In the genomic region with DNA sequence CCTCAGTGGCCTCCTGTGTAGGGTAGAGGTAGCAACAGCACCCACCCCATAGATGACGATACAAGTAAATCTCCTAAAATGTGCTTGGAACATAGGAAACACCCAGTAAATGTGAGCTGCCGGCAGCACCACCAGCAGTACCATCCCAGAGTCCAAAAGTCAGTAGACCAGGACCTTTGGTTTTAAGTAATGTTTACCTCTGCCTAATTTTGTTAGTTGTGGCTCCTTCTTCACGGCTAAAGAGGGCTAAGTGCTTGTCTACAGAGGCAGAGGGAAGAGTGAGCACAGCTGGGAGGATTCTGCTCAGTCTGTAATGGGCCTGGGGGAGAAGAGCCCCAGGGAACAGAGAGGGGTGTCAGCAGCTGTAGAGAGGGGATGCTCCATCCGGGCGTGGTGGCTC, we compare ENCODE assay signal across 22 cellular contexts.
DNase-seq lines count a peak whose midpoint lies in the region; ATAC-seq and TF ChIP-seq lines count a peak whose summit lies in the region.
"Had no signal": no experiment of that assay in that cellular context is flagged by ENCODE, and none has a peak within 500 bp of the region (broad histone marks: within the 10 kb centered on the region; RNA-seq: fewer than 3 reads in every experiment).

No MANE protein-coding gene starts in this region.

- H3K27me3 ChIP-seq in right lobe of liver, result no peaks in the 10 kb centered on the region

- H3K36me3 Mint-ChIP-seq in activated CD8-positive, alpha-beta T cell treated with anti-CD3 and anti-CD28 coated beads, Interleukin-2, amount 10 ng/mL, durations not matched to agents 7 days and 5 days (ENCODE audit: low read depth), result peaks cover 4% of the 10 kb centered on the region
- H3K36me3 Mint-ChIP-seq in activated CD8-positive, alpha-beta T cell treated with anti-CD3 and anti-CD28 coated beads for 36 hours (ENCODE audit: low read depth), result no peaks in the 10 kb centered on the region
- H3K36me3 Mint-ChIP-seq in central memory CD8-positive, alpha-beta T cell (ENCODE audit: insufficient read depth), result peaks cover 7% of the 10 kb centered on the region
- no peaks in the 10 kb centered on the region for H3K36me3 Mint-ChIP-seq in activated CD8-positive, alpha-beta memory T cell treated with anti-CD3 and anti-CD28 coated beads, Interleukin-2, amount 10 ng/mL, durations not matched to agents 7 days and 5 days
- H3K36me3 Mint-ChIP-seq: IgD-negative memory B cell had no signal

- H3K4me3 ChIP-seq in right lobe of liver, result no peak overlapping the region
- H3K4me3 ChIP-seq: A549, HAP-1 had no signal

- no peak for DNase-seq in activated CD8-positive, alpha-beta T cell treated with anti-CD3 and anti-CD28 coated beads, Interleukin-2, amount 10 ng/mL, durations not matched to agents 7 days and 5 days
- DNase-seq in activated CD8-positive, alpha-beta T cell treated with anti-CD3 and anti-CD28 coated beads for 36 hours, result no peak
- DNase-seq in central memory CD8-positive, alpha-beta T cell (ENCODE audit: low spot score in 2 of 2), result no peak
- DNase-seq in right lobe of liver, result peak in 1 of 3 donors; percentile 54
- DNase-seq in NCI-H1436 treated with DMSO at 0.1 percent for 48 hours (lab: John Stamatoyannopoulos, UW), result no peak
- no peak for DNase-seq in activated CD8-positive, alpha-beta memory T cell treated with anti-CD3 and anti-CD28 coated beads, Interleukin-2, amount 10 ng/mL, durations not matched to agents 7 days and 5 days
- no peak for DNase-seq in activated CD8-positive, alpha-beta memory T cell treated with anti-CD3 and anti-CD28 coated beads, Interleukin-2, amount 50 U/mL, for 4 hours
- DNase-seq: Caco-2; CD4-positive, alpha-beta T cell; DMS153; GF-D8; Karpas-422; MM.1S; NCI-H1092 treated with DMSO at 0.1 percent for 48 hours; NCI-H1694; NCI-H510A; NCI-H748 treated with DMSO at 0.1 percent for 48 hours; OCI-M1; SHP77 had no signal

- WGBS in right lobe of liver (ENCODE audit: insufficient coverage, low coverage, low lambda C conversion rate, missing lambda C conversion rate), result 50% methylated on average over 5 of the region's 5 CpGs

- intact Hi-C loops in activated CD8-positive, alpha-beta T cell treated with anti-CD3 and anti-CD28 coated beads for 36 hours (cut with micrococcal nuclease), result no loop called here
- intact Hi-C loops in right lobe of liver (cut with DNase I), result no loop called here

- no peak overlapping the region for H3K27ac Mint-ChIP-seq in activated CD8-positive, alpha-beta T cell treated with anti-CD3 and anti-CD28 coated beads, Interleukin-2, amount 10 ng/mL, durations not matched to agents 7 days and 5 days
- H3K27ac Mint-ChIP-seq in activated CD8-positive, alpha-beta T cell treated with anti-CD3 and anti-CD28 coated beads for 36 hours, result no peak overlapping the region
- H3K27ac Mint-ChIP-seq in central memory CD8-positive, alpha-beta T cell (ENCODE audit: low read depth), result peak overlapping the region; percentile 72
- H3K27ac Mint-ChIP-seq in activated CD8-positive, alpha-beta memory T cell treated with anti-CD3 and anti-CD28 coated beads, Interleukin-2, amount 10 ng/mL, durations not matched to agents 7 days and 5 days, result no peak overlapping the region
- H3K27ac Mint-ChIP-seq: CD4-positive, alpha-beta T cell had no signal

- peaks cover 0 to 19% (median 3%) of the 10 kb centered on the region in 4 donors for H3K4me1 ChIP-seq in right lobe of liver
- H3K4me1 ChIP-seq: A549 had no signal

- no peaks in the 10 kb centered on the region for H3K36me3 ChIP-seq in right lobe of liver
- H3K36me3 ChIP-seq: HAP-1 had no signal

- H3K27ac ChIP-seq in right lobe of liver, result peak overlapping the region in 1 of 3 donors; percentile 43
- H3K27ac ChIP-seq: A549 had no signal

- ATAC-seq in activated CD8-positive, alpha-beta T cell treated with anti-CD3 and anti-CD28 coated beads, Interleukin-2, amount 10 ng/mL, durations not matched to agents 7 days and 5 days, result no peak
- no peak for ATAC-seq in activated CD8-positive, alpha-beta T cell treated with anti-CD3 and anti-CD28 coated beads for 36 hours
- ATAC-seq in central memory CD8-positive, alpha-beta T cell (replicated peaks; ENCODE audit: extremely low read depth, poor library complexity, severe bottlenecking), result no peak
- ATAC-seq in right lobe of liver, result peak; percentile 60 to 80 (median 72)
- ATAC-seq in activated CD8-positive, alpha-beta memory T cell treated with anti-CD3 and anti-CD28 coated beads, Interleukin-2, amount 10 ng/mL, durations not matched to agents 7 days and 5 days, result no peak
- ATAC-seq: A549 had no signal

- TF ChIP-seq POLR2A in right lobe of liver (IDR thresholded peaks at IDR 0.05), result no peak

- H3K9me3 Mint-ChIP-seq in activated CD8-positive, alpha-beta T cell treated with anti-CD3 and anti-CD28 coated beads, Interleukin-2, amount 10 ng/mL, durations not matched to agents 7 days and 5 days (ENCODE audit: insufficient read depth), result peaks cover 5% of the 10 kb centered on the region
- no peaks in the 10 kb centered on the region for H3K9me3 Mint-ChIP-seq in activated CD8-positive, alpha-beta T cell treated with anti-CD3 and anti-CD28 coated beads for 36 hours
- H3K9me3 Mint-ChIP-seq in central memory CD8-positive, alpha-beta T cell, result no peaks in the 10 kb centered on the region
- H3K9me3 Mint-ChIP-seq in activated CD8-positive, alpha-beta memory T cell treated with anti-CD3 and anti-CD28 coated beads, Interleukin-2, amount 10 ng/mL, durations not matched to agents 7 days and 5 days (ENCODE audit: low read depth), result no peaks in the 10 kb centered on the region
- H3K9me3 Mint-ChIP-seq: CD4-positive, alpha-beta T cell; IgD-negative memory B cell had no signal

- CTCF ChIA-PET in activated CD8-positive, alpha-beta T cell treated with anti-CD3 and anti-CD28 coated beads, Interleukin-2, amount 10 ng/mL, durations not matched to agents 7 days and 5 days (lab: Charles Lee), result interaction anchor here (0.8 to 9.9 kb wide), 5 partner anchors 10 to 106 kb away, joined by 3 to 66 read pairs (median 7); partner anchors contain the start of gene PLXDC1
- CTCF ChIA-PET in activated CD8-positive, alpha-beta T cell treated with anti-CD3 and anti-CD28 coated beads for 36 hours (lab: Charles Lee), result interaction anchor here (1.0 to 4.0 kb wide), 3 partner anchors 76 to 181 kb away, joined by 3 to 17 read pairs (median 15); no protein-coding TSS in a partner anchor
- CTCF ChIA-PET in activated CD8-positive, alpha-beta memory T cell treated with anti-CD3 and anti-CD28 coated beads, Interleukin-2, amount 10 ng/mL, durations not matched to agents 7 days and 5 days (lab: Charles Lee), result interaction anchor here (1.2 to 2.9 kb wide), 4 partner anchors 76 to 159 kb away, joined by 3 to 14 read pairs (median 6); no protein-coding TSS in a partner anchor

- TF ChIP-seq CTCF in activated CD8-positive, alpha-beta T cell treated with anti-CD3 and anti-CD28 coated beads for 36 hours (IDR thresholded peaks at IDR 0.05), result no peak
- no peak for TF ChIP-seq CTCF in right lobe of liver (IDR thresholded peaks at IDR 0.05)

- H3K4me1 Mint-ChIP-seq in activated CD8-positive, alpha-beta T cell treated with anti-CD3 and anti-CD28 coated beads, Interleukin-2, amount 10 ng/mL, durations not matched to agents 7 days and 5 days (ENCODE audit: low read depth), result peaks cover 25% of the 10 kb centered on the region
- H3K4me1 Mint-ChIP-seq in activated CD8-positive, alpha-beta T cell treated with anti-CD3 and anti-CD28 coated beads for 36 hours (ENCODE audit: low read depth), result peaks cover 12% of the 10 kb centered on the region
- peaks cover 22% of the 10 kb centered on the region for H3K4me1 Mint-ChIP-seq in central memory CD8-positive, alpha-beta T cell
- peaks cover 26% of the 10 kb centered on the region for H3K4me1 Mint-ChIP-seq in activated CD8-positive, alpha-beta memory T cell treated with anti-CD3 and anti-CD28 coated beads, Interleukin-2, amount 10 ng/mL, durations not matched to agents 7 days and 5 days

- no peaks in the 10 kb centered on the region for H3K9me3 ChIP-seq in right lobe of liver
- H3K9me3 ChIP-seq: HAP-1 had no signal

- H3K4me3 Mint-ChIP-seq in activated CD8-positive, alpha-beta T cell treated with anti-CD3 and anti-CD28 coated beads, Interleukin-2, amount 10 ng/mL, durations not matched to agents 7 days and 5 days, result peak overlapping the region; percentile 78
- no peak overlapping the region for H3K4me3 Mint-ChIP-seq in activated CD8-positive, alpha-beta T cell treated with anti-CD3 and anti-CD28 coated beads for 36 hours
- no peak overlapping the region for H3K4me3 Mint-ChIP-seq in central memory CD8-positive, alpha-beta T cell
- H3K4me3 Mint-ChIP-seq in activated CD8-positive, alpha-beta memory T cell treated with anti-CD3 and anti-CD28 coated beads, Interleukin-2, amount 10 ng/mL, durations not matched to agents 7 days and 5 days, result no peak overlapping the region

- peaks cover 5% of the 10 kb centered on the region for H3K27me3 Mint-ChIP-seq in activated CD8-positive, alpha-beta T cell treated with anti-CD3 and anti-CD28 coated beads, Interleukin-2, amount 10 ng/mL, durations not matched to agents 7 days and 5 days (ENCODE audit: low read depth)
- H3K27me3 Mint-ChIP-seq in activated CD8-positive, alpha-beta T cell treated with anti-CD3 and anti-CD28 coated beads for 36 hours, result no peaks in the 10 kb centered on the region
- H3K27me3 Mint-ChIP-seq in central memory CD8-positive, alpha-beta T cell, result peaks cover 4% of the 10 kb centered on the region
- peaks cover 7% of the 10 kb centered on the region for H3K27me3 Mint-ChIP-seq in activated CD8-positive, alpha-beta memory T cell treated with anti-CD3 and anti-CD28 coated beads, Interleukin-2, amount 10 ng/mL, durations not matched to agents 7 days and 5 days
- H3K27me3 Mint-ChIP-seq: CD4-positive, alpha-beta T cell had no signal

- POLR2A ChIA-PET in activated CD8-positive, alpha-beta T cell treated with anti-CD3 and anti-CD28 coated beads, Interleukin-2, amount 10 ng/mL, durations not matched to agents 7 days and 5 days (lab: Charles Lee), result no interaction called here
- POLR2A ChIA-PET in activated CD8-positive, alpha-beta T cell treated with anti-CD3 and anti-CD28 coated beads for 36 hours (lab: Charles Lee), result no interaction called here

Comparison
In these comparisons a context has a peak if more than half of its experiments do, and no peak if none do; other contexts are left out.
1. ATAC-seq: peak in right lobe of liver (4 of 4); none in activated CD8-positive, alpha-beta T cell treated with anti-CD3 and anti-CD28 coated beads, Interleukin-2, amount 10 ng/mL, durations not matched to agents 7 days and 5 days (single experiment), activated CD8-positive, alpha-beta T cell treated with anti-CD3 and anti-CD28 coated beads for 36 hours (single experiment), central memory CD8-positive, alpha-beta T cell (single experiment) and activated CD8-positive, alpha-beta memory T cell treated with anti-CD3 and anti-CD28 coated beads, Interleukin-2, amount 10 ng/mL, durations not matched to agents 7 days and 5 days (single experiment).